In the genomic region with DNA sequence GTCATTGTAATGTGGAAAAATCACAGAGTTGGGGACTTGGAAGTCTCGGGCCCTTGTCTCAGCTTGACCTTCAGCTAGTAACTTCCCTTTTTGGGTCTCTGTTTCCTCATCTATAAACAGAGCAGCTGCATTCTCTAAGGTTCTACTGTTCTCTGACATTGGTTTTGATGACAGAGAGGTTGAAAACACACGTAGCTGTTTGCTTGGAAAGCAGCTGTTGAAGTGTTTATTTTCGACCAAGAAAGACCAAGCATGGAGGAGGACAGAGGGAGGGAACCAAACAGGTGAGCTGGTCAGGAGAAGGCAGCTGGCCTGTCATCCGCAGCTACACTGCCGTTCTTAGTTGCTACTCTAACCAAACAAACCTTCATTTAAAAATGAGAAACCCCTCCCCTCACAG, we compare ENCODE assay signal across 20 cellular contexts.
DNase-seq lines count a peak whose midpoint lies in the region; ATAC-seq and TF ChIP-seq lines count a peak whose summit lies in the region.
"Had no signal": no experiment of that assay in that cellular context is flagged by ENCODE, and none has a peak within 500 bp of the region (broad histone marks: within the 10 kb centered on the region; RNA-seq: fewer than 3 reads in every experiment).

No MANE protein-coding gene starts in this region.

- peaks cover 2% of the 10 kb centered on the region for H3K36me3 Mint-ChIP-seq in neural progenitor cell
- H3K36me3 Mint-ChIP-seq: stimulated activated memory B cell treated with anti-CD40 and anti-IgM and Interleukin-4, amounts not matched to agents 10 μg/mL and 1 μg/mL and 100 μg/mL, for 72 hours had no signal

- H3K27me3 ChIP-seq in SJCRH30 = no peaks in the 10 kb centered on the region
- no peaks in the 10 kb centered on the region for H3K27me3 ChIP-seq in neural progenitor cell
- H3K27me3 ChIP-seq: ascending aorta, foreskin keratinocyte, SJSA1, tibial nerve had no signal

- H3K4me3 ChIP-seq in SJCRH30 (no peak overlapping the region), neural progenitor cell (no peak overlapping the region)
- H3K4me3 ChIP-seq: ascending aorta, prostate gland, SJSA1, tibial nerve had no signal

- DNase-seq in NCI-H2081 (lab: John Stamatoyannopoulos, UW) (peak; percentile 39 to 85), NCI-H2081 treated with DMSO at 0.1 percent for 48 hours (lab: John Stamatoyannopoulos, UW) (no peak), KBM-7 (peak; percentile 30), SJCRH30 (peak; percentile 35 to 65), neural progenitor cell (ENCODE audit: low spot score) (no peak), DMS153 (lab: John Stamatoyannopoulos, UW) (no peak)
- DNase-seq: 8988T; activated CD4-positive, alpha-beta T cell treated with anti-CD3 and anti-CD28 coated beads for 4 hours; activated naive CD4-positive, alpha-beta T cell; DMS 273 treated with DMSO at 0.1 percent for 48 hours; foreskin keratinocyte; stimulated activated CD4-positive, alpha-beta T cell treated with anti-CD3 and anti-CD28 coated beads, Interleukin-12 subunit alpha, Interleukin-12 subunit beta, amount 100 ng/mL, for 4 hours; T1000 had no signal

- H3K4me3 Mint-ChIP-seq in neural progenitor cell = no peak overlapping the region
- H3K4me3 Mint-ChIP-seq: stimulated activated memory B cell treated with anti-CD40 and anti-IgM and Interleukin-4, amounts not matched to agents 10 μg/mL and 1 μg/mL and 100 μg/mL, for 72 hours had no signal

- H3K4me2 ChIP-seq in neural progenitor cell = peak overlapping the region; percentile 48

- H3K27ac ChIP-seq in SJCRH30 (no peak overlapping the region), neural progenitor cell (peak overlapping the region; percentile 72)
- H3K27ac ChIP-seq: ascending aorta, foreskin keratinocyte, prostate gland, SJSA1, tibial nerve had no signal

- H3K9me3 ChIP-seq in SJCRH30 (replicated peaks) (no peaks in the 10 kb centered on the region), neural progenitor cell (ENCODE audit: low read depth) (no peaks in the 10 kb centered on the region)
- H3K9me3 ChIP-seq: ascending aorta, prostate gland, SJSA1, tibial nerve had no signal

- no peak for TF ChIP-seq CTCF in neural progenitor cell (IDR thresholded peaks at IDR 0.05)

- in situ Hi-C loops in KBM-7 (cut with MboI; ENCODE audit: low pct_unique_long_range_greater_than_20kb, low sequenced_read_pairs) = no loop called here

- peaks cover 8% of the 10 kb centered on the region for H4K20me1 ChIP-seq in neural progenitor cell (ENCODE audit: low read depth)

- H3F3A ChIP-seq in neural progenitor cell (ENCODE audit: low read depth) = peaks cover 31% of the 10 kb centered on the region

- H2AFZ ChIP-seq in neural progenitor cell (replicated peaks) = no peak overlapping the region

- no peak overlapping the region for H3K27ac Mint-ChIP-seq in neural progenitor cell
- H3K27ac Mint-ChIP-seq: stimulated activated memory B cell treated with anti-CD40 and anti-IgM and Interleukin-4, amounts not matched to agents 10 μg/mL and 1 μg/mL and 100 μg/mL, for 72 hours had no signal

- H3K9ac ChIP-seq in neural progenitor cell = no peak overlapping the region

- H3K4me1 ChIP-seq in SJCRH30 (peaks cover 17% of the 10 kb centered on the region), neural progenitor cell (peaks cover 70% of the 10 kb centered on the region)
- H3K4me1 ChIP-seq: ascending aorta, foreskin keratinocyte, prostate gland, SJSA1, tibial nerve had no signal

- no peaks in the 10 kb centered on the region for H3K79me2 ChIP-seq in neural progenitor cell (ENCODE audit: low read depth)

- H3K9me3 Mint-ChIP-seq in neural progenitor cell = no peaks in the 10 kb centered on the region
- H3K9me3 Mint-ChIP-seq: stimulated activated memory B cell treated with anti-CD40 and anti-IgM and Interleukin-4, amounts not matched to agents 10 μg/mL and 1 μg/mL and 100 μg/mL, for 72 hours had no signal

- peaks cover 47% of the 10 kb centered on the region for H3K4me1 Mint-ChIP-seq in neural progenitor cell
- H3K4me1 Mint-ChIP-seq: stimulated activated memory B cell treated with anti-CD40 and anti-IgM and Interleukin-4, amounts not matched to agents 10 μg/mL and 1 μg/mL and 100 μg/mL, for 72 hours had no signal

- ATAC-seq in HG02884 (IDR thresholded peaks at IDR 0.05; ENCODE audit: unreplicated experiment) (no peak), HG03139 (IDR thresholded peaks at IDR 0.05; ENCODE audit: unreplicated experiment) (no peak)
- ATAC-seq: foreskin keratinocyte; stimulated activated memory B cell treated with anti-CD40 and anti-IgM and Interleukin-4, amounts not matched to agents 10 μg/mL and 1 μg/mL and 100 μg/mL, for 72 hours had no signal

- H3K27me3 Mint-ChIP-seq in neural progenitor cell (ENCODE audit: insufficient read depth, low read depth) = peaks cover 9% of the 10 kb centered on the region
- H3K27me3 Mint-ChIP-seq: stimulated activated memory B cell treated with anti-CD40 and anti-IgM and Interleukin-4, amounts not matched to agents 10 μg/mL and 1 μg/mL and 100 μg/mL, for 72 hours had no signal

- H3K36me3 ChIP-seq in SJCRH30 (peaks cover 13% of the 10 kb centered on the region), neural progenitor cell (no peaks in the 10 kb centered on the region)
- H3K36me3 ChIP-seq: prostate gland, SJSA1, tibial nerve had no signal

Comparison
In these comparisons a context has a peak if more than half of its experiments do, and no peak if none do; other contexts are left out.
1. DNase-seq: peak in NCI-H2081 (2 of 2), KBM-7 (single experiment) and SJCRH30 (2 of 2); none in NCI-H2081 treated with DMSO at 0.1 percent for 48 hours (single experiment), neural progenitor cell (single experiment) and DMS153 (single experiment).